Comparison of ENCODE assay signal across 9 cellular contexts in the genomic region with DNA sequence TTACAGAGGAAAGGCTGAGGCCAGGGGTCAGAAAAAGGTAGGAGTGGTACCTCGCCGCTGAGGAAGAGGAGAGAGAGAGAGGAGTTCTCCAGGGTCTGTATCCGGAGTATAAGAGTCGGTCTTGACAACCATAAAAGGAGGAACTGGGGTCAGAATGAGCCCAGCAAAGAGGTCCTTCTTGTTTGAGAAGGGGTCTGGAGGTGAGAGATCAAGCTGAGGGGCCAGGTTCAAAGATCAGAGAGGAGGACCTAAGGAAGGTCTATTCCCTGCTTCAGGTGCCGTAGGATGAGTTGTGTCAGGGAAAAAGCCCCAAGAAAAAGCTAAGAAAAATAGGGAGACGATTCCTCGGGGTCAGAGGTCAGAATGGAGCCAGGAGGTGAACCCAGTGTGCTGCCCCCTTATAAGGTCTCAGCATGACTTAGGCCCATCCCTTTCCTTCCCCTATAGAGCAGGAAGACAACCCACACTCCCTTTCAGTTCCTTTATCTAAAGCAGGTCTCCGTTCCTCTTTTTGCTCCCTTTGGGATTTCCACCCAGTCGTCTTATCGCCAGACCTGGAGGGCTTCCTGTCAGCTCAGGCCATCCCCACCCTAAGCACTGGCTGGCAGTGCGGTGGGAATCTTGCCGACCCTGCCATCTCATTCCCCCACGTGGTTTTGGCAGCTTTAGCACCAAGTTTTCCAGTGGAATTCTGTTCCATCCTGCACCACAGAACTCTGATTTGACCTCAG. TPM values are rescaled to one million over a fixed set of nuclear protein-coding genes. Genes with fewer than 3 reads are reported as not detected.
DNase-seq lines count a peak whose midpoint lies in the region; ATAC-seq and TF ChIP-seq lines count a peak whose summit lies in the region.
"Had no signal": no experiment of that assay in that cellular context is flagged by ENCODE, and none has a peak within 500 bp of the region (broad histone marks: within the 10 kb centered on the region; RNA-seq: fewer than 3 reads in every experiment).

No MANE protein-coding gene starts in this region.

- H3K27me3 ChIP-seq in H7 (ENCODE audit: control insufficient read depth, insufficient read depth, low read length) (no peaks in the 10 kb centered on the region), OCI-LY3 (ENCODE audit: low read depth, low read length) (no peaks in the 10 kb centered on the region), mesenchymal stem cell (ENCODE audit: control insufficient read depth in 1 of 2, insufficient read depth in 1 of 2, low read length in 2 of 2) (no peaks in the 10 kb centered on the region), aorta (ENCODE audit: control insufficient read depth in 1 of 2, insufficient read depth in 2 of 2, low read length in 1 of 2) (no peaks in the 10 kb centered on the region)

- H3K18ac ChIP-seq in mesenchymal stem cell (ENCODE audit: low read depth in 1 of 2, low read length in 2 of 2), result peak overlapping the region; percentile 45 to 87

- H3K23ac ChIP-seq in mesenchymal stem cell (ENCODE audit: low read length in 2 of 2), result peak overlapping the region in 1 of 2 experiments; percentile 83

- peak overlapping the region; percentile 100 for H2BK15ac ChIP-seq in mesenchymal stem cell (ENCODE audit: low read depth, poor library complexity, severe bottlenecking)

- intact Hi-C loops in aorta (cut with DNase I), result loop anchor here in 1 of 2 donors (10.0 kb wide), 1 partner anchor 145 kb away; no protein-coding TSS in a partner anchor

- H3K9me3 ChIP-seq in OCI-LY3 (ENCODE audit: insufficient read depth, low read length) (no peaks in the 10 kb centered on the region), mesenchymal stem cell (ENCODE audit: control insufficient read depth, low read length) (no peaks in the 10 kb centered on the region), aorta (ENCODE audit: control insufficient read depth, low read length) (no peaks in the 10 kb centered on the region)

- DNase-seq in H7 (peak; percentile 51), choroid plexus epithelial cell (ENCODE audit: low read depth) (no peak), mesenchymal stem cell (peak; percentile 5), aorta (no peak), NCI-H748 treated with DMSO at 0.1 percent for 48 hours (lab: John Stamatoyannopoulos, UW) (no peak), HK-2 (ENCODE audit: unreplicated experiment) (no peak)

- 41% methylated on average over 13 of the region's 13 CpGs for WGBS in mesenchymal stem cell
- WGBS in aorta, 2 donors, result 19 to 24% methylated on average over 13 of the region's 13 CpGs

- H2BK120ac ChIP-seq in mesenchymal stem cell (ENCODE audit: low read depth, low read length), result peak overlapping the region; percentile 29

- H4K91ac ChIP-seq in mesenchymal stem cell (ENCODE audit: low read length), result peak overlapping the region; percentile 57

- H3K4me1 ChIP-seq in OCI-LY3 (ENCODE audit: low read length), result peaks cover 39% of the 10 kb centered on the region
- H3K4me1 ChIP-seq in mesenchymal stem cell (ENCODE audit: control insufficient read depth, insufficient read depth, low read depth, low read length), result peaks cover 10% of the 10 kb centered on the region
- H3K4me1 ChIP-seq in aorta (ENCODE audit: control insufficient read depth in 1 of 2, insufficient read depth in 2 of 2, low read length in 2 of 2), result peaks cover 0 to 2% of the 10 kb centered on the region in 2 donors

- H4K8ac ChIP-seq in mesenchymal stem cell (ENCODE audit: low read length), result peak overlapping the region; percentile 52

- no peak overlapping the region for H2BK5ac ChIP-seq in mesenchymal stem cell (ENCODE audit: low read depth, low read length, poor library complexity, severe bottlenecking)

- H3K4me2 ChIP-seq in OCI-LY3 (ENCODE audit: low read length) (peak overlapping the region; percentile 96), mesenchymal stem cell (ENCODE audit: low read length, poor library complexity, severe bottlenecking) (peak overlapping the region; percentile 88)

- ATAC-seq in aorta (ENCODE audit: low FRiP score), result peak; percentile 3

- H3K36me3 ChIP-seq in H7 (replicated peaks; ENCODE audit: control insufficient read depth, insufficient read depth, low read length), result peaks cover 11% of the 10 kb centered on the region
- peaks cover 32% of the 10 kb centered on the region for H3K36me3 ChIP-seq in OCI-LY3 (replicated peaks; ENCODE audit: low read depth, low read length)
- peaks cover 29 to 36% of the 10 kb centered on the region in 2 experiments for H3K36me3 ChIP-seq in mesenchymal stem cell (ENCODE audit: control insufficient read depth in 1 of 2, insufficient read depth in 2 of 2, low read depth in 1 of 2, low read length in 2 of 2)
- peaks cover 5 to 6% of the 10 kb centered on the region in 2 donors for H3K36me3 ChIP-seq in aorta (ENCODE audit: control insufficient read depth in 1 of 2, insufficient read depth in 2 of 2, low read length in 1 of 2)

- H2AFZ ChIP-seq in OCI-LY3 (ENCODE audit: low read depth, low read length) (no peak overlapping the region), mesenchymal stem cell (ENCODE audit: low read depth, low read length) (peak overlapping the region; percentile 77)

- H4K20me1 ChIP-seq in OCI-LY3 (ENCODE audit: insufficient read depth, low read length), result peaks cover 23% of the 10 kb centered on the region

- H3K79me1 ChIP-seq in mesenchymal stem cell (replicated peaks; ENCODE audit: low read length, poor library complexity, severe bottlenecking), result peaks cover 37% of the 10 kb centered on the region

- H2AK5ac ChIP-seq in mesenchymal stem cell (ENCODE audit: low read length, severe bottlenecking), result peak overlapping the region; percentile 31

- peaks cover 50% of the 10 kb centered on the region for H3K79me2 ChIP-seq in OCI-LY3 (ENCODE audit: low read length)

- H3K4me3 ChIP-seq in H7 (ENCODE audit: insufficient read depth, low read depth, low read length) (peak overlapping the region; percentile 75), OCI-LY3 (ENCODE audit: low read length) (peak overlapping the region; percentile 96), choroid plexus epithelial cell (ENCODE audit: low read depth, low read length) (peak overlapping the region; percentile 96), mesenchymal stem cell (ENCODE audit: insufficient read depth in 1 of 2, low read depth in 1 of 2, low read length in 2 of 2) (peak overlapping the region; percentile 98 to 99), aorta (ENCODE audit: low read length in 2 of 2) (peak overlapping the region; percentile 73 to 94)

- H3K14ac ChIP-seq in mesenchymal stem cell (ENCODE audit: low read length in 2 of 2), result peak overlapping the region in 1 of 2 experiments; percentile 19

- peak overlapping the region; percentile 57 to 78 for H3K4ac ChIP-seq in mesenchymal stem cell (ENCODE audit: low read depth in 1 of 2, low read length in 2 of 2)

- H3K9ac ChIP-seq in OCI-LY3 (ENCODE audit: low read length), result peak overlapping the region; percentile 97
- H3K9ac ChIP-seq in mesenchymal stem cell (ENCODE audit: low read length), result peak overlapping the region; percentile 93

- no peak overlapping the region for H2BK12ac ChIP-seq in mesenchymal stem cell (ENCODE audit: low read length in 2 of 2)

- TF ChIP-seq CTCF in C4-2B (conservative IDR thresholded peaks at IDR 0.05) (no peak), OCI-LY3 (IDR thresholded peaks at IDR 0.05; ENCODE audit: low read depth, low read length) (no peak), choroid plexus epithelial cell (conservative IDR thresholded peaks at IDR 0.05; ENCODE audit: low read depth, low read length) (no peak)

- peak overlapping the region; percentile 76 for H3K27ac ChIP-seq in C4-2B
- H3K27ac ChIP-seq in OCI-LY3 (ENCODE audit: low read length), result peak overlapping the region; percentile 90
- no peak overlapping the region for H3K27ac ChIP-seq in mesenchymal stem cell (ENCODE audit: low read length, poor library complexity, severe bottlenecking)
- peak overlapping the region in 1 of 2 donors; percentile 7 for H3K27ac ChIP-seq in aorta (ENCODE audit: low read depth in 1 of 2, low read length in 2 of 2)

RNA-seq across cellular contexts. Expression of a gene that starts 0.7 kb away (rescaled TPM):
- 42.9 and 53.4 TPM in 2 replicates for total RNA-seq in H7 (2014; rRNA removed; shearing (Covaris generic))
- polyA plus RNA-seq in mesenchymal stem cell (2013, experiment 1 of 2), result 15.8 TPM
- polyA plus RNA-seq in mesenchymal stem cell (2013, experiment 2 of 2), result 16.1 TPM
- total RNA-seq in aorta, result 10 to 100 TPM; 28.2 to 34.0 TPM
- 10 to 100 TPM; 12.0 to 34.8 TPM for polyA plus RNA-seq in aorta

RNA-seq across cellular contexts. Expression of a gene that starts 53.7 kb away (rescaled TPM):
- 0.18 and 0.38 TPM in 2 replicates for total RNA-seq in H7 (2014; rRNA removed; shearing (Covaris generic))
- polyA plus RNA-seq in mesenchymal stem cell (2013, experiment 1 of 2), result not detected
- 0.03 TPM for polyA plus RNA-seq in mesenchymal stem cell (2013, experiment 2 of 2)
- not detected for total RNA-seq in aorta
- polyA plus RNA-seq in aorta, result not detected
- total RNA-seq: lung microvascular endothelial cell had no signal

Comparison
In these comparisons a context has a peak if more than half of its experiments do, and no peak if none do; other contexts are left out.
1. DNase-seq: peak in H7 (single experiment) and mesenchymal stem cell (single experiment); none in choroid plexus epithelial cell (single experiment), aorta (0 of 2), NCI-H748 treated with DMSO at 0.1 percent for 48 hours (single experiment) and HK-2 (single experiment).
2. Peak in every context shown above with its lines, with median percentiles within 50 percentile points of each other: H3K4me3 ChIP-seq.